Comparison of ENCODE assay signal across 13 cellular contexts in genomic region chr17:6657633-6658287, GRCh38. TPM values are rescaled to one million over a fixed set of nuclear protein-coding genes. Genes with fewer than 3 reads are reported as not detected.
A peak's percentile ranks its signal among the peaks of the same experiment; 100 is the strongest.
DNase-seq lines count a peak whose midpoint lies in the region; ATAC-seq, FAIRE-seq and TF ChIP-seq lines count a peak whose summit lies in the region.
"Had no signal": no experiment of that assay in that cellular context is flagged by ENCODE, and none has a peak within 500 bp of the region (broad histone marks: within the 10 kb centered on the region; RNA-seq: fewer than 3 reads in every experiment).

No MANE protein-coding gene starts in this region.

- FAIRE-seq in urothelium cell line (lab: Jason Lieb, UNC) = no peak
- FAIRE-seq: small intestine had no signal

- no peak overlapping the region for H3K27ac ChIP-seq in HUES6 (ENCODE audit: low read depth, low read length)

- TF ChIP-seq CTCF in Caco-2 (IDR thresholded peaks at IDR 0.05; ENCODE audit: insufficient read depth in 1 of 2, low read depth in 1 of 2, low read length in 1 of 2, severe bottlenecking in 1 of 2, unreplicated experiment in 1 of 2) (no peak), brain (conservative IDR thresholded peaks at IDR 0.05) (no peak), GM13977 (IDR thresholded peaks at IDR 0.05; ENCODE audit: extremely low read depth, insufficient read depth, missing control alignments) (no peak)

- H3K36me3 ChIP-seq in Caco-2 (ENCODE audit: control insufficient read depth, insufficient read depth, low read length) (no peaks in the 10 kb centered on the region), HUES6 (ENCODE audit: control insufficient read depth, insufficient read depth, low read length) (no peaks in the 10 kb centered on the region)

- H3K27me3 Mint-ChIP-seq in Caco-2 (ENCODE audit: insufficient read depth, unreplicated experiment) (no peaks in the 10 kb centered on the region), brain (peaks cover 83% of the 10 kb centered on the region)
- H3K27me3 Mint-ChIP-seq in naive thymus-derived CD8-positive, alpha-beta T cell = peaks cover 0 to 15% (median 0%) of the 10 kb centered on the region in 5 donors

- ATAC-seq in naive thymus-derived CD8-positive, alpha-beta T cell = no peak

- peaks cover 8% of the 10 kb centered on the region for H3K36me3 Mint-ChIP-seq in Caco-2 (ENCODE audit: insufficient read depth, unreplicated experiment)
- H3K36me3 Mint-ChIP-seq in brain = no peaks in the 10 kb centered on the region
- peaks cover 0 to 13% (median 0%) of the 10 kb centered on the region in 3 donors for H3K36me3 Mint-ChIP-seq in naive thymus-derived CD8-positive, alpha-beta T cell

- H3K4me1 ChIP-seq in Caco-2 (no peaks in the 10 kb centered on the region; the same call in 1 of the 2 replicates), HUES6 (ENCODE audit: control insufficient read depth, insufficient read depth, low read length) (peaks cover 19% of the 10 kb centered on the region; the same call in 1 of the 2 replicates)

- H3K4me3 ChIP-seq in Caco-2 (ENCODE audit: low read depth, low read length) (peak overlapping the region; percentile 24), HUES6 (ENCODE audit: low read depth, low read length) (peak overlapping the region; percentile 72)

- H3K27ac Mint-ChIP-seq in Caco-2 (ENCODE audit: unreplicated experiment) (no peak overlapping the region), brain (no peak overlapping the region)
- peak overlapping the region; percentile 77 to 96 (median 92) for H3K27ac Mint-ChIP-seq in naive thymus-derived CD8-positive, alpha-beta T cell

- no peaks in the 10 kb centered on the region for H3K9me3 ChIP-seq in Caco-2
- H3K9me3 ChIP-seq in HUES6 (ENCODE audit: control insufficient read depth, insufficient read depth, low read depth, low read length) = no peaks in the 10 kb centered on the region

- POLR2A ChIA-PET in Caco-2 (lab: Charles Lee) = no interaction called here
- POLR2A ChIA-PET in naive thymus-derived CD8-positive, alpha-beta T cell (lab: Charles Lee) = interaction anchor here (0.9 to 1.2 kb wide), 2 partner anchors 16 to 17 kb away, joined by 3 to 15 read pairs; partner anchors contain the start of genes KIAA0753 and TXNDC17

- DNase-seq in Caco-2 (no peak), kidney tubule cell (ENCODE audit: low spot score) (no peak), urothelium cell line (ENCODE audit: low spot score) (no peak), NOMO-1 treated with DMSO at 0.1 percent for 48 hours (lab: John Stamatoyannopoulos, UW; ENCODE audit: unreplicated experiment) (no peak), GM13977 (ENCODE audit: low spot score) (no peak)
- DNase-seq in naive thymus-derived CD8-positive, alpha-beta T cell = no peak
- DNase-seq: GOT3, NCI-H1048, small intestine had no signal

- in situ Hi-C loops in GM13977 (cut with MboI; ENCODE audit: low pct_unique_long_range_greater_than_20kb, low sequenced_read_pairs, unreplicated experiment) = loop anchor here (25.0 kb wide), 1 partner anchor 180 kb away; the partner anchor contains the start of gene TEKT1

- peak overlapping the region; percentile 26 for H3K9ac ChIP-seq in HUES6 (ENCODE audit: low read length)

- intact Hi-C loops in Caco-2 (cut with micrococcal nuclease; ENCODE audit: unreplicated experiment) = no loop called here

- peak overlapping the region; percentile 64 for H3K4me3 Mint-ChIP-seq in Caco-2 (ENCODE audit: unreplicated experiment)
- peak overlapping the region; percentile 35 to 78 (median 61) for H3K4me3 Mint-ChIP-seq in brain
- H3K4me3 Mint-ChIP-seq in naive thymus-derived CD8-positive, alpha-beta T cell = peak overlapping the region; percentile 85 to 97 (median 92)

- peaks cover 10% of the 10 kb centered on the region for H3K4me1 Mint-ChIP-seq in Caco-2 (ENCODE audit: low read depth, unreplicated experiment)
- H3K4me1 Mint-ChIP-seq in brain = peaks cover 36% of the 10 kb centered on the region
- H3K4me1 Mint-ChIP-seq in naive thymus-derived CD8-positive, alpha-beta T cell = peaks cover 33 to 72% (median 61%) of the 10 kb centered on the region in 4 donors

- H3K9me3 Mint-ChIP-seq in Caco-2 (ENCODE audit: unreplicated experiment) (no peaks in the 10 kb centered on the region), brain (peaks cover 0 to 6% (median 3%) of the 10 kb centered on the region in 5 experiments)
- no peaks in the 10 kb centered on the region for H3K9me3 Mint-ChIP-seq in naive thymus-derived CD8-positive, alpha-beta T cell

- no TSS peak for BruUV-seq in Caco-2 (replicated peaks; lab: Mats Ljungman, UMichigan)

- CTCF ChIA-PET in Caco-2 (lab: Charles Lee) = no interaction called here

- H3K27me3 ChIP-seq in Caco-2 (replicated peaks; ENCODE audit: control insufficient read depth, insufficient read depth, low read length) (no peaks in the 10 kb centered on the region), HUES6 (ENCODE audit: control insufficient read depth, insufficient read depth, low read length) (peaks cover 68% of the 10 kb centered on the region)

RNA-seq across cellular contexts. Expression of gene C17orf100, which starts 6.2 kb away (rescaled TPM):
- total RNA-seq in Caco-2 (2022) = 3.1 and 3.4 TPM in 2 replicates
- 12.3 TPM for polyA plus RNA-seq in brain (ENCODE audit: insufficient read depth, low read depth, low replicate concordance)
- total RNA-seq in naive thymus-derived CD8-positive, alpha-beta T cell = 1 to 10 TPM; 3.4 to 4.2 TPM
- polyA plus RNA-seq in naive thymus-derived CD8-positive, alpha-beta T cell = 1 to 10 TPM; 2.2 to 6.4 (median 5.8) TPM

RNA-seq across cellular contexts. Expression of gene MED31, which starts 6.4 kb away (rescaled TPM):
- total RNA-seq in Caco-2 (2022) = 9.5 and 10.2 TPM in 2 replicates
- polyA plus RNA-seq in brain (ENCODE audit: insufficient read depth, low read depth, low replicate concordance) = 18.2 TPM
- total RNA-seq in naive thymus-derived CD8-positive, alpha-beta T cell = 10 to 100 TPM; 23.1 to 27.3 TPM
- polyA plus RNA-seq in naive thymus-derived CD8-positive, alpha-beta T cell = 10 to 100 TPM; 25.2 to 30.7 (median 28.6) TPM

RNA-seq across cellular contexts. Expression of gene TXNDC17, which starts 16.9 kb away (rescaled TPM):
- total RNA-seq in Caco-2 (2022) = 59.1 and 68.6 TPM in 2 replicates
- polyA plus RNA-seq in brain (ENCODE audit: insufficient read depth, low read depth, low replicate concordance) = 90.4 TPM
- 10 to 100 TPM; 17.2 to 20.9 TPM for total RNA-seq in naive thymus-derived CD8-positive, alpha-beta T cell
- polyA plus RNA-seq in naive thymus-derived CD8-positive, alpha-beta T cell = 10 to 100 TPM; 48.7 to 73.5 (median 60.3) TPM

RNA-seq across cellular contexts. Expression of gene KIAA0753, which starts 17.2 kb away (rescaled TPM):
- total RNA-seq in Caco-2 (2022) = 7.7 and 9.8 TPM in 2 replicates
- polyA plus RNA-seq in brain (ENCODE audit: insufficient read depth, low read depth, low replicate concordance) = 8.7 TPM
- total RNA-seq in naive thymus-derived CD8-positive, alpha-beta T cell = 10 to 100 TPM; 17.5 to 24.8 TPM
- polyA plus RNA-seq in naive thymus-derived CD8-positive, alpha-beta T cell = 1 to 10 TPM; 1.2 to 2.3 (median 2.2) TPM

RNA-seq across cellular contexts. Expression of gene SLC13A5, which starts 55.4 kb away (rescaled TPM):
- total RNA-seq in Caco-2 (2022) = 0.11 TPM in 1 of 2 replicates, not detected in the other
- polyA plus RNA-seq in brain (ENCODE audit: insufficient read depth, low read depth, low replicate concordance) = 2.7 TPM
- not detected for total RNA-seq in naive thymus-derived CD8-positive, alpha-beta T cell
- under 1 TPM in 1 of 3 donors, not detected in 2; 0.43 TPM for polyA plus RNA-seq in naive thymus-derived CD8-positive, alpha-beta T cell
- total RNA-seq: fibroblast of lung, lower leg skin had no signal
- polyA plus RNA-seq: fibroblast of lung had no signal

Comparison
In these comparisons a context has a peak if more than half of its experiments do, and no peak if none do; other contexts are left out.
1. H3K27ac Mint-ChIP-seq: peak in naive thymus-derived CD8-positive, alpha-beta T cell (10 of 10); none in Caco-2 (single experiment) and brain (0 of 5).
2. Peak in every context shown above with its lines, with median percentiles within 50 percentile points of each other: H3K4me3 Mint-ChIP-seq.